In the genomic region with DNA sequence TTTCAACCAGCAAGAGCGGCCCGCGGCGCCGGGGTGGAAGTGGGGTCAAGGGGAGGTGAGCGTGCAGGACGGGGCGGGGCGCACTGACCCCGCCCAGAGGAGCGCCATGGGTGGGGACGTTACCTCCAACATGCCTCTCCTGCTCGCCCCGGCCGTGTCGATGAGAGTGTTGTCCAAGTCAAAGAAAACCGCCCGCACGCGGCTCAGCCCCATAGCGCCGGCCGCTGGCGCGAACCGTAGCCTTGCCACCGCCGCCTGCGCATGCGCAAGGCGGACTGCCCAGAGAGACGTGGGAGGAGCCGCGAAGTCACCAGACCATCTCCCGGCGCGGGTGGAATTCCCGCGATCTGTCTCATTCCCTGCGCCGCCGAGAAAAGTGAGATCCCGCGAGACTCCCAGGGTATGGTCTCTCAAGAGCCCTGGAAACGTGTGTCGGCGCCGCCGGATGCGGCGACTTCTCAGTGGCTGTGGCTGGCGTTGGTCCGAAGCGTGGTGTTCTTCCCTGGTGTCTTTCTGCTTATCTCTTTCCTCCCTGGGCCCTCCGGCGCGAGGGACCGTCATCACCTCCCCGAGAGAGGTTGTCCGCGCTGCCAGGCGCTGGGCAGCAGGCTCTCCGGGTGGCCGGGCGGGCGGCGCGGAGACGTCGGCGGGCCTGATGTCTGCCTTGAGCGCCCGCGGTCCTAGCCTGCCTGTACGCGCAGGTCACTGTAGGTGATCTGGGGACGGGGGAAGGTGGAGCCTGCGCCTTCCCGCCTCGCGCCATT, we compare ENCODE assay signal across 8 cellular contexts. TPM values are rescaled to one million over a fixed set of nuclear protein-coding genes. Genes with fewer than 3 reads are reported as not detected.
DNase-seq lines count a peak whose midpoint lies in the region; ATAC-seq and TF ChIP-seq lines count a peak whose summit lies in the region.

A gene with protein sequence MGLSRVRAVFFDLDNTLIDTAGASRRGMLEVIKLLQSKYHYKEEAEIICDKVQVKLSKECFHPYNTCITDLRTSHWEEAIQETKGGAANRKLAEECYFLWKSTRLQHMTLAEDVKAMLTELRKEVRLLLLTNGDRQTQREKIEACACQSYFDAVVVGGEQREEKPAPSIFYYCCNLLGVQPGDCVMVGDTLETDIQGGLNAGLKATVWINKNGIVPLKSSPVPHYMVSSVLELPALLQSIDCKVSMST (minus strand): TSS at position 279 of the 764 bp plus-strand sequence. CDS start 66 bp downstream, at position 213.

- TF ChIP-seq CTCF in GM10266 (IDR thresholded peaks at IDR 0.05; ENCODE audit: control insufficient read depth, insufficient read depth, low read depth, missing control alignments), result no peak
- TF ChIP-seq CTCF in omental fat pad (IDR thresholded peaks at IDR 0.05), result no peak
- peak in 1 of 3 experiments; percentile 14 for TF ChIP-seq CTCF in testis (IDR thresholded peaks at IDR 0.05)

- H3K27me3 Mint-ChIP-seq in activated naive CD4-positive, alpha-beta T cell treated with anti-CD3 and anti-CD28 coated beads, Interleukin-2, amount 50 U/mL, for 24 hours, result no peaks in the 10 kb centered on the region

- H3K27me3 ChIP-seq in testis, result no peaks in the 10 kb centered on the region

- DNase-seq in GM10266 (ENCODE audit: extremely low spot score) (peak; percentile 95), NCI-H1048 (lab: John Stamatoyannopoulos, UW) (peak; percentile 92), SK-N-MC (ENCODE audit: low read depth, low spot score) (peak; percentile 76), glomerular visceral epithelial cell (ENCODE audit: extremely low spot score) (peak; percentile 99), omental fat pad (ENCODE audit: low spot score) (peak; percentile 87), testis (peak; percentile 98)

- peaks cover 11% of the 10 kb centered on the region for H3K4me1 ChIP-seq in testis

- H3K27ac ChIP-seq in SK-N-MC (peak within 1 kb of the TSS; percentile 90), testis (peak within 1 kb of the TSS; percentile 67 to 89)

- ATAC-seq in HG02588 (IDR thresholded peaks at IDR 0.05; ENCODE audit: unreplicated experiment), result peak; percentile 82
- peak; percentile 94 for ATAC-seq in omental fat pad (ENCODE audit: low FRiP score)

- no peaks in the 10 kb centered on the region for H3K9me3 ChIP-seq in SK-N-MC (ENCODE audit: low read depth, low read length)
- H3K9me3 ChIP-seq in testis, result no peaks in the 10 kb centered on the region

- H3K36me3 Mint-ChIP-seq in activated naive CD4-positive, alpha-beta T cell treated with anti-CD3 and anti-CD28 coated beads, Interleukin-2, amount 50 U/mL, for 24 hours, result peaks cover 6% of the 10 kb centered on the region

- H3K4me3 ChIP-seq in SK-N-MC (peak within 1 kb of the TSS; percentile 96), testis (peak within 1 kb of the TSS; percentile 71 to 93)

- no peak for TF ChIP-seq POLR2A in testis (IDR thresholded peaks at IDR 0.05)

- peaks cover 17% of the 10 kb centered on the region for H3K4me1 Mint-ChIP-seq in activated naive CD4-positive, alpha-beta T cell treated with anti-CD3 and anti-CD28 coated beads, Interleukin-2, amount 50 U/mL, for 24 hours

- intact Hi-C loops in testis (cut with DNase I; ENCODE audit: low total_unique reads), result no loop called here

- peak within 1 kb of the TSS; percentile 95 for H3K4me3 Mint-ChIP-seq in activated naive CD4-positive, alpha-beta T cell treated with anti-CD3 and anti-CD28 coated beads, Interleukin-2, amount 50 U/mL, for 24 hours

- WGBS in testis, 2 donors, result 0% methylated on average over 3 to 81 of the region's 81 CpGs

- H3K36me3 ChIP-seq in SK-N-MC (ENCODE audit: insufficient read depth, low read length), result peaks cover 4% of the 10 kb centered on the region
- no peaks in the 10 kb centered on the region for H3K36me3 ChIP-seq in testis (ENCODE audit: low read depth, missing control alignments)

- H3K27ac Mint-ChIP-seq in activated naive CD4-positive, alpha-beta T cell treated with anti-CD3 and anti-CD28 coated beads, Interleukin-2, amount 50 U/mL, for 24 hours, result peak within 1 kb of the TSS; percentile 94

- peak within 1 kb of the TSS; percentile 100 for H3K9ac ChIP-seq in SK-N-MC (ENCODE audit: insufficient read length)

- H3K9me3 Mint-ChIP-seq in activated naive CD4-positive, alpha-beta T cell treated with anti-CD3 and anti-CD28 coated beads, Interleukin-2, amount 50 U/mL, for 24 hours, result peaks cover 5% of the 10 kb centered on the region

RNA-seq across cellular contexts. Expression of the gene that starts here (rescaled TPM):
- total RNA-seq in omental fat pad (10 to 100 TPM in 1 of 4 donors, 1 to 10 TPM in 3; 3.5 to 10.6 (median 5.4) TPM), testis (1 to 10 TPM; 6.3 to 6.9 TPM)
- polyA plus RNA-seq in testis (ENCODE audit: insufficient read depth, low read depth, low replicate concordance), result 4.4 TPM

Comparison
In these comparisons a context has a peak if more than half of its experiments do, and no peak if none do; other contexts are left out.
1. Peak in every context shown above with its lines: DNase-seq, ATAC-seq, H3K4me3 ChIP-seq and H3K27ac ChIP-seq.